28 cellular contexts compared by ENCODE assay signal in the genomic region with DNA sequence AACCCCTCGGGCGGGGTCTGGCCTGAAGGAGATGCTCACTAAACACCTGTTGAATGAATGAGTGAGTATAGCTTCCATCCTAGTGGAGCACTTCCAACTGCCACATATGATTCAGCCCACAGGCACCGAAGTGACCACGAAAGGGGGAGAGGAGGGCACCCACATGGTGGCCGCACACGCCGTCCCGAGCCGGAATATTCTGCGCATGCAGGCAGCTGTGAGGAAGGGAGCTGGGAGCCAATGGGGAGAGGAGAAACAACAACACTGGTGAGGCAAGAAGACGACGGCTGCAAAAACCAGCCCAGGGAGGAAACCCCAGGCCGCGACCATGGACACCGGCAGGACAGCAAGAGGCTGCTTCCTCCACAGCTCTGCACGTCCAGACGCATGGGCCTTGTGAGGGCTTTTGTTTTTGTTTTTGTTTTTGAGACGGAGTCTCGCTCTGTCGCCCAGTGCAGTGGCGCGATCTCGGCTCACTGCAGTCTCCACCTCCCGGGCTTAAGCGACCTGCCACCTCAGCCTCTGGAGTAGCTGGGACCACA.
"Had no signal": no experiment of that assay in that cellular context is flagged by ENCODE, and none has a peak within 500 bp of the region (broad histone marks: within the 10 kb centered on the region; RNA-seq: fewer than 3 reads in every experiment).

No MANE protein-coding gene starts in this region.

- H3K9ac ChIP-seq: KMS-11 had no signal

- ATAC-seq: activated CD8-positive, alpha-beta T cell treated with anti-CD3 and anti-CD28 coated beads, Interleukin-2, amount 10 ng/mL, durations not matched to agents 7 days and 5 days; activated naive CD4-positive, alpha-beta T cell treated with anti-CD3 and anti-CD28 coated beads, Interleukin-2, amount 50 U/mL, for 72 hours; activated naive CD8-positive, alpha-beta T cell treated with anti-CD3 and anti-CD28 coated beads, Interleukin-2, amount 50 U/mL, for 24 hours; body of pancreas; SK-N-SH treated with all-trans-retinoic acid at 6 μM for 48 hours had no signal

- H3K4me3 ChIP-seq: ascending aorta, body of pancreas, MG63, Peyer's patch, SJSA1 had no signal

- H3K36me3 ChIP-seq: ascending aorta, MG63, Peyer's patch, SJSA1 had no signal

- H3K9me3 ChIP-seq: ascending aorta, body of pancreas, MG63, Peyer's patch had no signal

- H3K27me3 ChIP-seq: ascending aorta, body of pancreas, MG63, Peyer's patch, SJSA1 had no signal

- DNase-seq: activated CD4-positive, alpha-beta T cell treated with anti-CD3 and anti-CD28 coated beads for 48 hours; activated CD4-positive, alpha-beta T cell treated with anti-CD3 and anti-CD28 coated beads, Interleukin-2, amount 50 U/mL, for 4 hours; activated CD4-positive, CD25-positive, alpha-beta regulatory T cell treated with anti-CD3 and anti-CD28 coated beads, Interleukin-2, amount 50 U/mL, for 72 hours; activated CD8-positive, alpha-beta memory T cell treated with anti-CD3 and anti-CD28 coated beads, Interleukin-2, amount 50 U/mL, for 48 hours; activated CD8-positive, alpha-beta T cell treated with anti-CD3 and anti-CD28 coated beads, Interleukin-2, amount 10 ng/mL, durations not matched to agents 7 days and 5 days; activated naive CD8-positive, alpha-beta T cell treated with anti-CD3 and anti-CD28 coated beads, Interleukin-2, amount 50 U/mL, for 24 hours; activated T-cell treated with anti-CD3 and anti-CD28 coated beads, Interleukin-2, amount 50 U/mL, for 1 hour; amniotic stem cell; body of pancreas; MG63; MV-4-11; NCI-H1092 treated with DMSO at 0.1 percent for 48 hours; NCI-H1417 treated with DMSO at 0.1 percent for 48 hours; NCI-H1694; NCI-H2029; NCI-H510A treated with DMSO at 0.1 percent for 48 hours; NCI-H69; NK-92 treated with Interleukin-12 subunit alpha and Interleukin-12 subunit beta, amount 100 ng/mL, for 24 hours; OCI-M1; SHP77; SW 1271 had no signal

- H3K4me2 ChIP-seq: KMS-11 had no signal

- H3K27ac ChIP-seq: ascending aorta, body of pancreas, KMS-11, RWPE1, SJSA1 had no signal

- H3K4me1 ChIP-seq: body of pancreas, SJSA1 had no signal
